ENCODE assay signal across 8 cellular contexts in the genomic region with DNA sequence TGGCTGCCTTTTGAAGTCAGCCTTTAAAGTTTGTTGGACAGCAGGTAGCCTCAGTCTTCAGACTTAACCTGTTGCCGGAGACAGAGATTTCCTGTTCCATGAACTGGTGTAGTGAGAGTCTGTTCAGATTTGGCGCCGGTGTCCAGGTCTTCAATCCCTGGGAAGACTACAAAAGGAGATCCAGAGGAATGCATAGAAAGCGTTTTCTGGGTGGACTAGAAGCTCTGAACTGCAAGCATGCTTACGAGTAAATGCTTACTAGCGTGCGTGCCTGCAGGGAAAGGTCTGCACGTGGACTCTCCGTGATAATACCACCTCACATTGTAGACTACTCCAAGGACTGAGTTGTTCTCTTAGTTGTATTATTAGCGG. TPM values are rescaled to one million over a fixed set of nuclear protein-coding genes. Genes with fewer than 3 reads are reported as not detected.
DNase-seq lines count a peak whose midpoint lies in the region; ATAC-seq and TF ChIP-seq lines count a peak whose summit lies in the region.

No MANE protein-coding gene starts in this region.

- TF ChIP-seq CTCF in DOHH2 (IDR thresholded peaks at IDR 0.05; ENCODE audit: low read depth, low read length, poor library complexity, severe bottlenecking) (no peak), Loucy (conservative IDR thresholded peaks at IDR 0.05; ENCODE audit: low read length) (no peak), MCF 10A (IDR thresholded peaks at IDR 0.05; ENCODE audit: unreplicated experiment) (no peak)

- POLR2A ChIA-PET in MCF 10A (lab: Yijun Ruan, JAX) = interaction anchor here (0.6 to 6.6 kb wide), 9 partner anchors 8 to 1443 kb away, joined by 3 to 275 read pairs (median 4); partner anchors contain the start of gene C10orf143

- H3K36me3 Mint-ChIP-seq in MCF 10A (ENCODE audit: insufficient read depth, unreplicated experiment) (peaks cover 1% of the 10 kb centered on the region), memory B cell (no peaks in the 10 kb centered on the region)

- peak overlapping the region; percentile 39 for H3K27ac ChIP-seq in DOHH2 (ENCODE audit: low read depth, low read length)

- peak overlapping the region; percentile 92 for H3K4me2 ChIP-seq in DOHH2 (ENCODE audit: low read length)
- peak overlapping the region; percentile 90 for H3K4me2 ChIP-seq in Loucy (ENCODE audit: low read depth, low read length, poor library complexity, severe bottlenecking)

- H3K4me1 Mint-ChIP-seq in MCF 10A (ENCODE audit: insufficient read depth, unreplicated experiment) (peaks cover 20% of the 10 kb centered on the region), memory B cell (peaks cover 29% of the 10 kb centered on the region)

- peaks cover 56% of the 10 kb centered on the region for H3K4me1 ChIP-seq in DOHH2 (ENCODE audit: control insufficient read depth, low read length)
- H3K4me1 ChIP-seq in Loucy (ENCODE audit: insufficient read depth, low read length, poor library complexity, severe bottlenecking) = peaks cover 44% of the 10 kb centered on the region

- DNase-seq in MCF 10A (ENCODE audit: unreplicated experiment) (peak; percentile 22), memory B cell (ENCODE audit: low spot score in 2 of 2) (no peak), DMS79 (lab: John Stamatoyannopoulos, UW) (no peak), NCI-H510A treated with DMSO at 0.1 percent for 48 hours (lab: John Stamatoyannopoulos, UW) (no peak)
- DNase-seq in stimulated activated CD8-positive, alpha-beta memory T cell treated with anti-CD3 and anti-CD28 coated beads, Interleukin-4, amount 100 ng/mL, for 48 hours = no peak

- CTCF ChIA-PET in MCF 10A (lab: Yijun Ruan, JAX) = interaction anchor here (3.2 to 3.4 kb wide), 2 partner anchors 10 to 26 kb away, joined by 16 read pairs; partner anchors contain the start of gene C10orf143

- no peak overlapping the region for H2AFZ ChIP-seq in Loucy (ENCODE audit: low read length)

- no peaks in the 10 kb centered on the region for H3K27me3 Mint-ChIP-seq in MCF 10A (ENCODE audit: insufficient read depth, unreplicated experiment)
- no peaks in the 10 kb centered on the region for H3K27me3 Mint-ChIP-seq in memory B cell

- H3F3A ChIP-seq in DOHH2 (ENCODE audit: control insufficient read depth, insufficient read depth) (peaks cover 14% of the 10 kb centered on the region), Loucy (ENCODE audit: low read depth) (no peaks in the 10 kb centered on the region)

- ATAC-seq in memory B cell (ENCODE audit: low read depth) (no peak), GM19023 (IDR thresholded peaks at IDR 0.05; ENCODE audit: unreplicated experiment) (no peak)

- H3K9me2 ChIP-seq in DOHH2 (replicated peaks; ENCODE audit: control insufficient read depth, low read length) (no peaks in the 10 kb centered on the region), Loucy (replicated peaks; ENCODE audit: low read depth, low read length) (no peaks in the 10 kb centered on the region)

- H3K36me3 ChIP-seq in DOHH2 (ENCODE audit: control insufficient read depth, low read length) = peaks cover 35% of the 10 kb centered on the region
- no peaks in the 10 kb centered on the region for H3K36me3 ChIP-seq in Loucy (ENCODE audit: insufficient read depth, low read length)

- H3K9me3 ChIP-seq in DOHH2 (ENCODE audit: control insufficient read depth, insufficient read depth, low read length) (no peaks in the 10 kb centered on the region), Loucy (ENCODE audit: insufficient read depth, low read depth, low read length) (no peaks in the 10 kb centered on the region)

- H4K20me1 ChIP-seq in DOHH2 (ENCODE audit: control insufficient read depth, insufficient read depth, low read depth, low read length) = peaks cover 19% of the 10 kb centered on the region
- peaks cover 52% of the 10 kb centered on the region for H4K20me1 ChIP-seq in Loucy (ENCODE audit: insufficient read depth, low read length, poor library complexity, severe bottlenecking)

- H3K27ac Mint-ChIP-seq in MCF 10A (ENCODE audit: low read depth, unreplicated experiment) (peak overlapping the region; percentile 67), memory B cell (peak overlapping the region; percentile 47)

- H3K4me3 ChIP-seq in DOHH2 (ENCODE audit: low read length) (peak overlapping the region; percentile 96), Loucy (ENCODE audit: low read length, poor library complexity, severe bottlenecking) (peak overlapping the region; percentile 93)

- intact Hi-C loops in MCF 10A (cut with micrococcal nuclease) = loop anchor here (10.0 kb wide), 1 partner anchor 672 kb away; the partner anchor contains the start of gene MGMT

- BruUV-seq in MCF 10A (replicated peaks; lab: Mats Ljungman, UMichigan) = TSS peak; percentile 40

- H3K9me3 Mint-ChIP-seq in MCF 10A (ENCODE audit: unreplicated experiment) = no peaks in the 10 kb centered on the region
- no peaks in the 10 kb centered on the region for H3K9me3 Mint-ChIP-seq in memory B cell

- H3K27me3 ChIP-seq in DOHH2 (ENCODE audit: control insufficient read depth, low read length) (no peaks in the 10 kb centered on the region), Loucy (ENCODE audit: insufficient read depth, low read length, poor library complexity, severe bottlenecking) (no peaks in the 10 kb centered on the region)

- peak overlapping the region; percentile 84 for H3K9ac ChIP-seq in Loucy (ENCODE audit: low read depth, low read length, poor library complexity, severe bottlenecking)

- H3K79me2 ChIP-seq in DOHH2 (ENCODE audit: control insufficient read depth, low read length) = peaks cover 59% of the 10 kb centered on the region
- H3K79me2 ChIP-seq in Loucy (ENCODE audit: insufficient read depth, low read length) = peaks cover 57% of the 10 kb centered on the region

- peak overlapping the region; percentile 86 for H3K4me3 Mint-ChIP-seq in MCF 10A (ENCODE audit: unreplicated experiment)
- H3K4me3 Mint-ChIP-seq in memory B cell = peak overlapping the region; percentile 80

RNA-seq across cellular contexts. Expression of gene GLRX3, which starts 0.9 kb away (rescaled TPM):
- 154 and 177 TPM in 2 replicates for total RNA-seq in MCF 10A (2022)

RNA-seq across cellular contexts. Expression of gene C10orf143, which starts 26.4 kb away (rescaled TPM):
- total RNA-seq in MCF 10A (2022) = 2.9 and 4.9 TPM in 2 replicates
